In genomic region chr17:28661635-28662526, GRCh38 we compare ENCODE assay signal across 1 cellular context.
TF ChIP-seq lines count a peak whose summit lies in the region.

Gene SDF2, minus strand, starts transcription at chr17:28661906. Its CDS starts 30 bp downstream, at chr17:28661876.
Gene SUPT6H, plus strand, starts transcription at chr17:28662205. Its CDS starts 11,197 bp downstream, at chr17:28673402.

TF ChIP-seq in A549, 52 proteins besides CTCF, POLR2A, EP300 and RAD21 (continued from another document):
- TF ChIP-seq POLR2AphosphoS2 (conservative IDR thresholded peaks at IDR 0.05; ENCODE audit: low read length) = no peak
- TF ChIP-seq SREBF2 (IDR thresholded peaks at IDR 0.05) = no peak
- TF ChIP-seq RARB (CRISPR knock-in tag; IDR thresholded peaks at IDR 0.05) = no peak
- no peak for TF ChIP-seq RNF2 (IDR thresholded peaks at IDR 0.05; ENCODE audit: borderline replicate concordance, low read depth)
- TF ChIP-seq TFCP2L1 (CRISPR knock-in tag; IDR thresholded peaks at IDR 0.05) = peak; percentile 93
- TF ChIP-seq TP53 (CRISPR knock-in tag; IDR thresholded peaks at IDR 0.05) = no peak
- TF ChIP-seq FOXS1 (CRISPR knock-in tag; IDR thresholded peaks at IDR 0.05) = no peak
- no peak for TF ChIP-seq ZC3H11A (IDR thresholded peaks at IDR 0.05)
- no peak for TF ChIP-seq RCOR1 (IDR thresholded peaks at IDR 0.05; ENCODE audit: low read depth, low read length)
- peak; percentile 42 to 93; a peak in 3 of 5 replicates for TF ChIP-seq JUN (IDR thresholded peaks at IDR 0.05)
- TF ChIP-seq BCL3 (IDR thresholded peaks at IDR 0.05) = peak; percentile 80; the same call in 2 of the 3 replicates
- TF ChIP-seq NFE2L2 (conservative IDR thresholded peaks at IDR 0.05; ENCODE audit: low read length) = 0 out of 2 replicates have a peak, but pooled peaks have one; percentile 12
- no peak for TF ChIP-seq ESRRA (IDR thresholded peaks at IDR 0.05; ENCODE audit: borderline replicate concordance, low read length)
- TF ChIP-seq MAX (IDR thresholded peaks at IDR 0.05) = peak; percentile 76
- 0 out of 2 replicates have a peak, but pooled peaks have one; percentile 56 for TF ChIP-seq ELK1 (IDR thresholded peaks at IDR 0.05; ENCODE audit: low read depth, low read length)
- no peak for TF ChIP-seq FOSB (CRISPR knock-in tag; IDR thresholded peaks at IDR 0.05)
